ENCODE assay signal across 15 cellular contexts in the genomic region with DNA sequence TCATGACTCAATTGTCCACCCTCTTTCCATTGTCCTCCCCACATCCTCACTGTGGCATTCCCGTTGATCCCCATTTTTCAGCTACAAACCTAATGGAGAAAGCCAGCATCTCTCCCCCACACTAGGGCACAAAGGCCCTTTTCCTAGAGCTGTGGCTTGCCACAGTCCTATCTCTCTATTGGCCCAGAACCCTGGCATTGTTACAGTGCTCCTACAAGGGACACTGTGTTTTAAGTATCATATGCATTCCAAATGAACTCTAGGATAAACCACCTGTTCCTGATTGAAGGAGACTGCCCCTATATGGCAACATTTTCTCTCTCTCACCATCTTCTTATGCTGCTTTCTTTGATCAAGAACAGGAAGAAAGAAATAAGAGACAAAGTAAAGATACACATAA.
"Had no signal": no experiment of that assay in that cellular context is flagged by ENCODE, and none has a peak within 500 bp of the region (broad histone marks: within the 10 kb centered on the region; RNA-seq: fewer than 3 reads in every experiment).

No MANE protein-coding gene starts in this region.

- H3K9me3 Mint-ChIP-seq: dendritic cell treated with granulocyte-macrophage colony-stimulating factor and Interleukin-4, amounts not matched to agents 40 ng/mL and 50 ng/mL, for 4 days had no signal

- H3K27ac Mint-ChIP-seq: activated naive CD4-positive, alpha-beta T cell treated with anti-CD3 and anti-CD28 coated beads, Interleukin-2, amount 50 U/mL, for 72 hours; dendritic cell treated with granulocyte-macrophage colony-stimulating factor and Interleukin-4, amounts not matched to agents 40 ng/mL and 50 ng/mL, for 4 days had no signal

- H3K27me3 Mint-ChIP-seq: dendritic cell treated with granulocyte-macrophage colony-stimulating factor and Interleukin-4, amounts not matched to agents 40 ng/mL and 50 ng/mL, for 4 days had no signal

- H3K27me3 ChIP-seq: pancreas, sigmoid colon, transverse colon, vagina had no signal

- H3K9me3 ChIP-seq: pancreas, sigmoid colon, transverse colon, vagina had no signal

- H3K4me3 ChIP-seq: lung, pancreas, sigmoid colon, transverse colon, vagina had no signal

- ATAC-seq: pancreas had no signal

- H3K4me3 Mint-ChIP-seq: dendritic cell treated with granulocyte-macrophage colony-stimulating factor and Interleukin-4, amounts not matched to agents 40 ng/mL and 50 ng/mL, for 4 days had no signal

- H3K27ac ChIP-seq: epithelial cell of prostate, pancreas, sigmoid colon, transverse colon, vagina had no signal

- H3K4me1 ChIP-seq: vagina had no signal

- DNase-seq: activated CD4-positive, alpha-beta T cell treated with anti-CD3 and anti-CD28 coated beads, Interleukin-2, amount 50 U/mL, for 1 hour; activated effector memory CD4-positive, alpha-beta T cell treated with Interleukin-2 at 50 U/mL for 16 hours; activated T-cell treated with anti-CD3 and anti-CD28 coated beads, Interleukin-2, amount 50 U/mL, for 1 hour; effector memory CD4-positive, alpha-beta T cell; foreskin melanocyte; midbrain; pancreas; sigmoid colon; stimulated activated CD4-positive, alpha-beta T cell treated with anti-CD3 and anti-CD28 coated beads, Interleukin-1b, Interleukin-23, amount 100 ng/mL, for 48 hours; transverse colon had no signal

- H3K36me3 ChIP-seq: pancreas, sigmoid colon, transverse colon, vagina had no signal
